9 cellular contexts compared by ENCODE assay signal in genomic region chr11:57547854-57548377, GRCh38. TPM values are rescaled to one million over a fixed set of nuclear protein-coding genes. Genes with fewer than 3 reads are reported as not detected.
DNase-seq lines count a peak whose midpoint lies in the region; ATAC-seq, FAIRE-seq and TF ChIP-seq lines count a peak whose summit lies in the region.
"Had no signal": no experiment of that assay in that cellular context is flagged by ENCODE, and none has a peak within 500 bp of the region (broad histone marks: within the 10 kb centered on the region; RNA-seq: fewer than 3 reads in every experiment).

No MANE protein-coding gene starts in this region.

- TF ChIP-seq CTCF in endothelial cell of umbilical vein (IDR thresholded peaks at IDR 0.05; ENCODE audit: extremely low read depth in 1 of 2, insufficient read depth in 1 of 2, low read depth in 1 of 2, low read length in 2 of 2) (no peak), heart right ventricle (IDR thresholded peaks at IDR 0.05) (no peak)

- no peaks in the 10 kb centered on the region for H3K9me1 ChIP-seq in endothelial cell of umbilical vein (replicated peaks; ENCODE audit: control insufficient read depth, extremely low read depth, insufficient read depth, low read length)

- H3K79me2 ChIP-seq in endothelial cell of umbilical vein (ENCODE audit: control insufficient read depth, insufficient read depth, low read length): no peaks in the 10 kb centered on the region

- FAIRE-seq in endothelial cell of umbilical vein (lab: Jason Lieb, UNC): no peak

- DNase-seq in endothelial cell of umbilical vein (ENCODE audit: low read depth, low spot score) (peak; percentile 23), islet precursor cell (no peak), retina (no peak), AG08396 (ENCODE audit: low spot score) (no peak), heart right ventricle (no peak)

- dilution Hi-C loops in endothelial cell of umbilical vein (cut with MboI; ENCODE audit: extremely low pct_ligation_motif_present, low sequenced_read_pairs): no loop called here

- WGBS in heart right ventricle, 2 donors: 39 to 41% methylated on average over 6 of the region's 6 CpGs

- H3K27ac ChIP-seq in endothelial cell of umbilical vein (ENCODE audit: insufficient read depth, low read depth, low read length) (no peak overlapping the region), heart right ventricle (peak overlapping the region in 1 of 10 donors; percentile 26)

- no peak for TF ChIP-seq POLR2A in endothelial cell of umbilical vein (IDR thresholded peaks at IDR 0.05; ENCODE audit: low read depth, low read length)

- no peak overlapping the region for H3K4me2 ChIP-seq in endothelial cell of umbilical vein (ENCODE audit: insufficient read depth, low read length)

- H2AFZ ChIP-seq in endothelial cell of umbilical vein (ENCODE audit: low read depth, low read length): no peak overlapping the region

- peak; percentile 93 for ATAC-seq in GM18498 (IDR thresholded peaks at IDR 0.05; ENCODE audit: unreplicated experiment)
- peak; percentile 85 for ATAC-seq in GM21390 (IDR thresholded peaks at IDR 0.05; ENCODE audit: unreplicated experiment)
- peak; percentile 91 for ATAC-seq in HG03460 (IDR thresholded peaks at IDR 0.05; ENCODE audit: unreplicated experiment)
- no peak for ATAC-seq in heart right ventricle

- H3K27me3 ChIP-seq in endothelial cell of umbilical vein (ENCODE audit: control insufficient read depth in 2 of 2, insufficient read depth in 2 of 2, low read length in 2 of 2) (peaks cover 0 to 2% of the 10 kb centered on the region in 2 experiments), heart right ventricle (no peaks in the 10 kb centered on the region)

- H3K4me1 ChIP-seq in endothelial cell of umbilical vein (ENCODE audit: control insufficient read depth, extremely low read depth, insufficient read depth, low read length) (no peaks in the 10 kb centered on the region), heart right ventricle (peaks cover 0 to 13% (median 0%) of the 10 kb centered on the region in 9 donors)

- no peak overlapping the region for H3K9ac ChIP-seq in endothelial cell of umbilical vein (replicated peaks; ENCODE audit: extremely low read depth, insufficient read depth, low read length)

- no TSS peak for BruUV-seq in endothelial cell of umbilical vein (replicated peaks; lab: Mats Ljungman, UMichigan)

- POLR2A ChIA-PET in endothelial cell of umbilical vein (lab: Charles Lee): no interaction called here

- H3K36me3 ChIP-seq in endothelial cell of umbilical vein (ENCODE audit: control insufficient read depth in 2 of 2, extremely low read depth in 1 of 2, insufficient read depth in 2 of 2, low read length in 2 of 2) (peaks cover 0 to 5% of the 10 kb centered on the region in 2 experiments), heart right ventricle (peaks cover 0 to 70% (median 23%) of the 10 kb centered on the region in 9 donors)

- H4K20me1 ChIP-seq in endothelial cell of umbilical vein (replicated peaks; ENCODE audit: control insufficient read depth, extremely low read depth, insufficient read depth, low read length): no peaks in the 10 kb centered on the region

- H3K4me3 ChIP-seq in endothelial cell of umbilical vein (replicated peaks in 1 of 3; ENCODE audit: insufficient read depth in 1 of 3, low read depth in 1 of 3, low read length in 3 of 3) (no peak overlapping the region), heart right ventricle (no peak overlapping the region)
- H3K4me3 ChIP-seq: skin epidermis had no signal

- CTCF ChIA-PET in endothelial cell of umbilical vein (lab: Charles Lee): interaction anchor here (1.0 to 2.3 kb wide), 6 partner anchors 14 to 966 kb away, joined by 3 to 13 read pairs (median 5); partner anchors contain the start of gene UBE2L6

- H3K9me3 ChIP-seq in endothelial cell of umbilical vein (replicated peaks; ENCODE audit: control insufficient read depth, insufficient read depth, low read length): no peaks in the 10 kb centered on the region
- H3K9me3 ChIP-seq in heart right ventricle: no peaks in the 10 kb centered on the region

- intact Hi-C loops in endothelial cell of umbilical vein (cut with micrococcal nuclease) (no loop called here), heart right ventricle (cut with DNase I) (no loop called here)

TF ChIP-seq in endothelial cell of umbilical vein, 7 proteins besides CTCF, POLR2A, EP300 and RAD21:
- TF ChIP-seq POLR2AphosphoS5 (IDR thresholded peaks at IDR 0.05; ENCODE audit: insufficient read depth, low read depth, low read length) (no peak), EZH2 (IDR thresholded peaks at IDR 0.05; ENCODE audit: borderline replicate concordance, low read depth, low read length, severe bottlenecking) (no peak), MYC (IDR thresholded peaks at IDR 0.05; ENCODE audit: low read depth, low read length) (no peak), FOS (IDR thresholded peaks at IDR 0.05; ENCODE audit: borderline replicate concordance, insufficient read depth, low read length) (no peak), JUN (IDR thresholded peaks at IDR 0.05; ENCODE audit: borderline replicate concordance, insufficient read depth, insufficient read length, low read depth) (no peak), GATA2 (IDR thresholded peaks at IDR 0.05; ENCODE audit: insufficient read depth, insufficient read length, low read depth, low read length) (no peak)
- TF ChIP-seq, protein P1, sequence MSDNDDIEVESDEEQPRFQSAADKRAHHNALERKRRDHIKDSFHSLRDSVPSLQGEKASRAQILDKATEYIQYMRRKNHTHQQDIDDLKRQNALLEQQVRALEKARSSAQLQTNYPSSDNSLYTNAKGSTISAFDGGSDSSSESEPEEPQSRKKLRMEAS (IDR thresholded peaks at IDR 0.05; ENCODE audit: insufficient read depth, insufficient read length): no peak

RNA-seq across cellular contexts. Expression of gene SMTNL1, which starts 10.5 kb away (rescaled TPM):
- not detected in 2 replicates for total RNA-seq in endothelial cell of umbilical vein
- not detected in 2 replicates for polyA plus RNA-seq in endothelial cell of umbilical vein
- not detected in 2 replicates for polyA plus RNA-seq in endothelial cell of umbilical vein (2011; cell fraction: cytosol; rRNA removed)
- polyA plus RNA-seq in endothelial cell of umbilical vein (2011; cell fraction: nucleus; rRNA removed): not detected in 2 replicates
- polyA plus RNA-seq in endothelial cell of umbilical vein (2012): not detected in 2 replicates
- not detected in 2 replicates for polyA minus RNA-seq in endothelial cell of umbilical vein
- polyA minus RNA-seq in endothelial cell of umbilical vein (2011; cell fraction: cytosol; rRNA and poly(A)+ RNA removed): not detected
- not detected in 2 replicates for polyA minus RNA-seq in endothelial cell of umbilical vein (2011; cell fraction: nucleus; rRNA and poly(A)+ RNA removed)
- not detected for total RNA-seq in heart right ventricle
- not detected for polyA plus RNA-seq in heart right ventricle

RNA-seq across cellular contexts. Expression of gene TIMM10, which starts 17.4 kb away (rescaled TPM):
- 64.2 and 105 TPM in 2 replicates for total RNA-seq in endothelial cell of umbilical vein
- polyA plus RNA-seq in endothelial cell of umbilical vein: 109 and 128 TPM in 2 replicates
- polyA plus RNA-seq in endothelial cell of umbilical vein (2011; cell fraction: cytosol; rRNA removed): 122 and 165 TPM in 2 replicates
- 43.4 and 47.7 TPM in 2 replicates for polyA plus RNA-seq in endothelial cell of umbilical vein (2011; cell fraction: nucleus; rRNA removed)
- polyA plus RNA-seq in endothelial cell of umbilical vein (2012): 97.8 and 133 TPM in 2 replicates
- 46.9 and 56.5 TPM in 2 replicates for polyA minus RNA-seq in endothelial cell of umbilical vein
- polyA minus RNA-seq in endothelial cell of umbilical vein (2011; cell fraction: cytosol; rRNA and poly(A)+ RNA removed): 16.3 TPM
- 9.0 and 10.6 TPM in 2 replicates for polyA minus RNA-seq in endothelial cell of umbilical vein (2011; cell fraction: nucleus; rRNA and poly(A)+ RNA removed)
- 10 to 100 TPM; 38.0 to 76.6 (median 51.5) TPM for total RNA-seq in heart right ventricle
- polyA plus RNA-seq in heart right ventricle: 100 to 1,000 TPM in 1 of 2 donors, 10 to 100 TPM in 1; 22.9 to 163 TPM

RNA-seq across cellular contexts. Expression of gene UBE2L6, which starts 19.6 kb away (rescaled TPM):
- total RNA-seq in endothelial cell of umbilical vein (10.8 and 22.3 TPM in 2 replicates), heart right ventricle (100 to 1,000 TPM in 1 of 10 donors, 10 to 100 TPM in 8, 1 to 10 TPM in 1; 9.7 to 156 (median 17.7) TPM)
- polyA plus RNA-seq in endothelial cell of umbilical vein (25.2 and 31.2 TPM in 2 replicates), heart right ventricle (10 to 100 TPM; 14.1 to 19.3 TPM)
- polyA plus RNA-seq in endothelial cell of umbilical vein (2011; cell fraction: cytosol; rRNA removed): 17.1 and 20.6 TPM in 2 replicates
- polyA plus RNA-seq in endothelial cell of umbilical vein (2011; cell fraction: nucleus; rRNA removed): 4.0 and 8.8 TPM in 2 replicates
- 26.0 and 52.7 TPM in 2 replicates for polyA plus RNA-seq in endothelial cell of umbilical vein (2012)
- 20.8 and 22.1 TPM in 2 replicates for polyA minus RNA-seq in endothelial cell of umbilical vein
- not detected for polyA minus RNA-seq in endothelial cell of umbilical vein (2011; cell fraction: cytosol; rRNA and poly(A)+ RNA removed)
- 1.6 and 2.8 TPM in 2 replicates for polyA minus RNA-seq in endothelial cell of umbilical vein (2011; cell fraction: nucleus; rRNA and poly(A)+ RNA removed)

RNA-seq across cellular contexts. Expression of gene SLC43A1, which starts 32.4 kb away (rescaled TPM):
- total RNA-seq in endothelial cell of umbilical vein (11.3 and 13.7 TPM in 2 replicates), heart right ventricle (1 to 10 TPM; 3.4 to 8.9 (median 4.7) TPM)
- polyA plus RNA-seq in endothelial cell of umbilical vein (19.5 and 22.7 TPM in 2 replicates), heart right ventricle (10 to 100 TPM in 1 of 2 donors, 1 to 10 TPM in 1; 6.7 to 16.5 TPM)
- 12.6 and 12.9 TPM in 2 replicates for polyA plus RNA-seq in endothelial cell of umbilical vein (2011; cell fraction: cytosol; rRNA removed)
- 30.0 and 33.0 TPM in 2 replicates for polyA plus RNA-seq in endothelial cell of umbilical vein (2011; cell fraction: nucleus; rRNA removed)
- polyA plus RNA-seq in endothelial cell of umbilical vein (2012): 8.6 and 11.4 TPM in 2 replicates
- polyA minus RNA-seq in endothelial cell of umbilical vein: 23.6 and 25.1 TPM in 2 replicates
- 2.3 TPM for polyA minus RNA-seq in endothelial cell of umbilical vein (2011; cell fraction: cytosol; rRNA and poly(A)+ RNA removed)
- 16.7 and 21.5 TPM in 2 replicates for polyA minus RNA-seq in endothelial cell of umbilical vein (2011; cell fraction: nucleus; rRNA and poly(A)+ RNA removed)

RNA-seq across cellular contexts. Expression of gene SERPING1, which starts 49.6 kb away (rescaled TPM):
- total RNA-seq in endothelial cell of umbilical vein (not detected in 2 replicates), heart right ventricle (100 to 1,000 TPM in 4 of 10 donors, 10 to 100 TPM in 6; 39.8 to 197 (median 71.6) TPM)
- polyA plus RNA-seq in endothelial cell of umbilical vein (0.30 TPM in 1 of 2 replicates, not detected in the other), heart right ventricle (100 to 1,000 TPM; 167 to 184 TPM)
- polyA plus RNA-seq in endothelial cell of umbilical vein (2011; cell fraction: cytosol; rRNA removed): 0.08 TPM in 1 of 2 replicates, not detected in the other
- polyA plus RNA-seq in endothelial cell of umbilical vein (2011; cell fraction: nucleus; rRNA removed): 0.16 TPM in 1 of 2 replicates, not detected in the other
- polyA plus RNA-seq in endothelial cell of umbilical vein (2012): 0.12 and 1.0 TPM in 2 replicates
- not detected in 2 replicates for polyA minus RNA-seq in endothelial cell of umbilical vein
- polyA minus RNA-seq in endothelial cell of umbilical vein (2011; cell fraction: cytosol; rRNA and poly(A)+ RNA removed): not detected
- polyA minus RNA-seq in endothelial cell of umbilical vein (2011; cell fraction: nucleus; rRNA and poly(A)+ RNA removed): not detected in 2 replicates

Comparison
In these comparisons a context has a peak if more than half of its experiments do, and no peak if none do; other contexts are left out.
1. ATAC-seq: peak in GM18498 (single experiment), GM21390 (single experiment) and HG03460 (single experiment); none in heart right ventricle (0 of 8).